ENCODE assay signal across 10 cellular contexts in the genomic region with DNA sequence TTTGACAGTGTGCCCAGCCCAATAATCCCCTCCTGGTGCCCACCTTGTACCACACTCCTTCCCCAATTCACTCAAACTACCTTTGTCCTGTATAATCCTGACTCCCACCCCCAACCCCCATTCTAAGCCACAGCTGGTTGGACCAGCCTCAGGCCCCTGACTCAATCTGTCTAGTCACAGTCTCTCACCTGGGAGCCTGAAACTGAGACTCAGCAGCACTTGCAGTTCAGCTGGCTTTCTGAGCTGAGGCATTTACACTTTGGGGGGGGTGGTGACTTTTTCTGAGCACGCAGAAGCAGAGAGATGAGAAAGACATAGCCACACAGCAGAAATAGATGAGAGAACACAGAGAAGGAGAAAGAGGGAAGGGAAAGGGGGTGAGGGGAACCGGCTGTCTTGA.
DNase-seq lines count a peak whose midpoint lies in the region; ATAC-seq and TF ChIP-seq lines count a peak whose summit lies in the region.
"Had no signal": no experiment of that assay in that cellular context is flagged by ENCODE, and none has a peak within 500 bp of the region (broad histone marks: within the 10 kb centered on the region; RNA-seq: fewer than 3 reads in every experiment).

No MANE protein-coding gene starts in this region.

- H3K27ac Mint-ChIP-seq in activated CD4-positive, alpha-beta memory T cell treated with anti-CD3 and anti-CD28 coated beads for 36 hours = peak overlapping the region; percentile 57
- no peak overlapping the region for H3K27ac Mint-ChIP-seq in activated CD4-positive, alpha-beta memory T cell treated with anti-CD3 and anti-CD28 coated beads, Interleukin-2, amount 10 ng/mL, durations not matched to agents 7 days and 5 days
- H3K27ac Mint-ChIP-seq in H9 = peak overlapping the region in 2 of 3 experiments; percentile 82 to 85; a peak in 3 of 7 replicates

- H3K27me3 Mint-ChIP-seq in activated CD4-positive, alpha-beta memory T cell treated with anti-CD3 and anti-CD28 coated beads for 36 hours = peaks cover 1% of the 10 kb centered on the region
- no peaks in the 10 kb centered on the region for H3K27me3 Mint-ChIP-seq in activated CD4-positive, alpha-beta memory T cell treated with anti-CD3 and anti-CD28 coated beads, Interleukin-2, amount 10 ng/mL, durations not matched to agents 7 days and 5 days
- H3K27me3 Mint-ChIP-seq in H9 (ENCODE audit: low read depth) = no peaks in the 10 kb centered on the region

- no peak for TF ChIP-seq POLR2A in erythroblast (IDR thresholded peaks at IDR 0.05; ENCODE audit: low read length)

- CTCF ChIA-PET in activated CD4-positive, alpha-beta memory T cell treated with anti-CD3 and anti-CD28 coated beads for 36 hours (lab: Charles Lee) = interaction anchor here (1.0 kb wide), 1 partner anchor 109 kb away, joined by 3 read pairs; no protein-coding TSS in a partner anchor
- CTCF ChIA-PET in activated CD4-positive, alpha-beta memory T cell treated with anti-CD3 and anti-CD28 coated beads, Interleukin-2, amount 10 ng/mL, durations not matched to agents 7 days and 5 days (lab: Charles Lee) = no interaction called here

- H2BK15ac ChIP-seq in H9 (ENCODE audit: low read depth, low read length) = no peak overlapping the region

- H4K20me1 ChIP-seq in H9 (ENCODE audit: control insufficient read depth, insufficient read depth, insufficient read length) = no peaks in the 10 kb centered on the region

- no peak overlapping the region for H3K4me3 Mint-ChIP-seq in activated CD4-positive, alpha-beta memory T cell treated with anti-CD3 and anti-CD28 coated beads for 36 hours
- H3K4me3 Mint-ChIP-seq in activated CD4-positive, alpha-beta memory T cell treated with anti-CD3 and anti-CD28 coated beads, Interleukin-2, amount 10 ng/mL, durations not matched to agents 7 days and 5 days = no peak overlapping the region
- H3K4me3 Mint-ChIP-seq in H9 = no peak overlapping the region

- H3K79me1 ChIP-seq in H9 (ENCODE audit: insufficient read depth, low read depth, low read length, poor library complexity, severe bottlenecking) = no peaks in the 10 kb centered on the region

- no peak overlapping the region for H2AFZ ChIP-seq in H9 (ENCODE audit: low read length)

- H3K36me3 Mint-ChIP-seq in activated CD4-positive, alpha-beta memory T cell treated with anti-CD3 and anti-CD28 coated beads for 36 hours = no peaks in the 10 kb centered on the region
- H3K36me3 Mint-ChIP-seq in activated CD4-positive, alpha-beta memory T cell treated with anti-CD3 and anti-CD28 coated beads, Interleukin-2, amount 10 ng/mL, durations not matched to agents 7 days and 5 days (ENCODE audit: low read depth) = no peaks in the 10 kb centered on the region
- H3K36me3 Mint-ChIP-seq in H9 (ENCODE audit: insufficient read depth in 1 of 3, low read depth in 3 of 3) = peaks cover 0 to 3% (median 0%) of the 10 kb centered on the region in 3 experiments; a peak in 1 of 7 replicates

- no peak overlapping the region for H3K56ac ChIP-seq in H9 (ENCODE audit: insufficient read length, low read depth, low read length)

- H3K4me1 Mint-ChIP-seq in activated CD4-positive, alpha-beta memory T cell treated with anti-CD3 and anti-CD28 coated beads for 36 hours (ENCODE audit: low read depth) = peaks cover 17% of the 10 kb centered on the region
- peaks cover 3% of the 10 kb centered on the region for H3K4me1 Mint-ChIP-seq in activated CD4-positive, alpha-beta memory T cell treated with anti-CD3 and anti-CD28 coated beads, Interleukin-2, amount 10 ng/mL, durations not matched to agents 7 days and 5 days
- peaks cover 6 to 9% of the 10 kb centered on the region in 2 experiments for H3K4me1 Mint-ChIP-seq in H9

- H2AK5ac ChIP-seq in H9 (ENCODE audit: insufficient read length, low read length) = no peak overlapping the region

- no peak for TF ChIP-seq CTCF in H9 (conservative IDR thresholded peaks at IDR 0.05)

- intact Hi-C loops in activated CD4-positive, alpha-beta memory T cell treated with anti-CD3 and anti-CD28 coated beads for 36 hours (cut with micrococcal nuclease) = loop anchor here (1.0 to 5.0 kb wide), 7 partner anchors 8 to 528 kb away; partner anchors contain the start of genes MAN2A1 and PJA2

- no peak overlapping the region for H3K18ac ChIP-seq in H9 (ENCODE audit: insufficient read length, low read depth, low read length)

- POLR2A ChIA-PET in activated CD4-positive, alpha-beta memory T cell treated with anti-CD3 and anti-CD28 coated beads for 36 hours (lab: Charles Lee) = interaction anchor here (1.2 kb wide), 1 partner anchor 15 kb away, joined by 3 read pairs; no protein-coding TSS in a partner anchor
- POLR2A ChIA-PET in activated CD4-positive, alpha-beta memory T cell treated with anti-CD3 and anti-CD28 coated beads, Interleukin-2, amount 10 ng/mL, durations not matched to agents 7 days and 5 days (lab: Charles Lee) = no interaction called here

- H3K4ac ChIP-seq in H9 (ENCODE audit: low read depth, low read length) = no peak overlapping the region

- H3T11ph ChIP-seq in H9 (ENCODE audit: low read length) = no peak overlapping the region

- H4K8ac ChIP-seq in H9 (replicated peaks; ENCODE audit: insufficient read length, low read depth, low read length) = no peak overlapping the region

- H2BK20ac ChIP-seq in H9 (ENCODE audit: low read depth, low read length, poor library complexity, severe bottlenecking) = no peak overlapping the region

- no peak overlapping the region for H3K9ac ChIP-seq in H9 (ENCODE audit: extremely low read depth, insufficient read length, low read length)

- no peaks in the 10 kb centered on the region for H3K23me2 ChIP-seq in H9 (ENCODE audit: insufficient read length, low read depth, low read length, poor library complexity, severe bottlenecking)

- peaks cover 10% of the 10 kb centered on the region for H3K9me3 Mint-ChIP-seq in activated CD4-positive, alpha-beta memory T cell treated with anti-CD3 and anti-CD28 coated beads for 36 hours
- H3K9me3 Mint-ChIP-seq in activated CD4-positive, alpha-beta memory T cell treated with anti-CD3 and anti-CD28 coated beads, Interleukin-2, amount 10 ng/mL, durations not matched to agents 7 days and 5 days = no peaks in the 10 kb centered on the region
- H3K9me3 Mint-ChIP-seq in H9 = peaks cover 3 to 11% of the 10 kb centered on the region in 2 experiments; a peak in 2 of 5 replicates

- no peaks in the 10 kb centered on the region for H3K27me3 ChIP-seq in H9 (ENCODE audit: insufficient read depth, low read length)
- H3K27me3 ChIP-seq: uterus had no signal

- H3K14ac ChIP-seq in H9 (ENCODE audit: insufficient read depth, low read length) = no peak overlapping the region

- no peak overlapping the region for H3K27ac ChIP-seq in H9 (ENCODE audit: insufficient read length, low read depth, low read length)
- H3K27ac ChIP-seq: uterus had no signal

- no CpG with 5 or more reads among the region's 2 CpGs for WGBS in H9 (ENCODE audit: extremely low coverage, insufficient read length, low lambda C conversion rate)

- no peaks in the 10 kb centered on the region for H3K79me2 ChIP-seq in H9 (ENCODE audit: insufficient read depth, low read length)

- no peak overlapping the region for H3K23ac ChIP-seq in H9 (ENCODE audit: insufficient read length, low read depth, low read length)

- no peak overlapping the region for H4K91ac ChIP-seq in H9 (ENCODE audit: insufficient read length, low read depth, low read length)

- H3K9me3 ChIP-seq in H9 (ENCODE audit: control insufficient read depth, low read depth, low read length) = no peaks in the 10 kb centered on the region

- no peak overlapping the region for H3K4me2 ChIP-seq in H9 (ENCODE audit: insufficient read depth, insufficient read length, low read length)

- DNase-seq in activated CD4-positive, alpha-beta memory T cell treated with anti-CD3 and anti-CD28 coated beads for 36 hours = peak; percentile 69
- DNase-seq in activated CD4-positive, alpha-beta memory T cell treated with anti-CD3 and anti-CD28 coated beads, Interleukin-2, amount 10 ng/mL, durations not matched to agents 7 days and 5 days = no peak
- DNase-seq in H9 (no peak), foreskin melanocyte (no peak), putamen (ENCODE audit: low spot score) (no peak), erythroblast (lab: John Stamatoyannopoulos, UW) (no peak)
- DNase-seq in stimulated activated CD4-positive, alpha-beta T cell treated with anti-CD3 and anti-CD28 coated beads, Interleukin-4, amount 100 ng/mL, for 24 hours = peak; percentile 30
- DNase-seq: T1000, uterus had no signal

- no peak overlapping the region for H4K5ac ChIP-seq in H9 (ENCODE audit: insufficient read length, low read depth, low read length)

- H3K4me1 ChIP-seq in H9 (ENCODE audit: insufficient read depth, low read length) = no peaks in the 10 kb centered on the region
- H3K4me1 ChIP-seq: uterus had no signal

- no peak overlapping the region for H2BK5ac ChIP-seq in H9 (ENCODE audit: insufficient read length, low read length)

- peak; percentile 75 for ATAC-seq in HG03521 (IDR thresholded peaks at IDR 0.05; ENCODE audit: unreplicated experiment)

- no peak overlapping the region for H2BK12ac ChIP-seq in H9 (ENCODE audit: insufficient read length, low read depth, low read length)

- H2BK120ac ChIP-seq in H9 (ENCODE audit: low read depth, low read length, poor library complexity, severe bottlenecking) = no peak overlapping the region

Comparison
In these comparisons a context has a peak if more than half of its experiments do, and no peak if none do; other contexts are left out.
1. DNase-seq: peak in activated CD4-positive, alpha-beta memory T cell treated with anti-CD3 and anti-CD28 coated beads for 36 hours (single experiment) and stimulated activated CD4-positive, alpha-beta T cell treated with anti-CD3 and anti-CD28 coated beads, Interleukin-4, amount 100 ng/mL, for 24 hours (single experiment); none in activated CD4-positive, alpha-beta memory T cell treated with anti-CD3 and anti-CD28 coated beads, Interleukin-2, amount 10 ng/mL, durations not matched to agents 7 days and 5 days (single experiment), H9 (single experiment), foreskin melanocyte (single experiment), putamen (single experiment) and erythroblast (0 of 2).